ENCODE assay signal across 8 cellular contexts in genomic region chr11:117143871-117144476, GRCh38. TPM values are rescaled to one million over a fixed set of nuclear protein-coding genes. Genes with fewer than 3 reads are reported as not detected.
DNase-seq lines count a peak whose midpoint lies in the region; ATAC-seq and TF ChIP-seq lines count a peak whose summit lies in the region.

TSS of gene PAFAH1B2 (plus strand) at chr11:117144287. CDS start at chr11:117152448, 8,161 bp downstream.

- H3K27ac Mint-ChIP-seq in activated naive CD4-positive, alpha-beta T cell treated with anti-CD3 and anti-CD28 coated beads, Interleukin-2, amount 50 U/mL, for 72 hours: peak within 1 kb of the TSS; percentile 98 to 99

- H3K4me1 ChIP-seq in suprapubic skin: peaks cover 33% of the 10 kb centered on the region

- no peaks in the 10 kb centered on the region for H3K27me3 ChIP-seq in suprapubic skin

- H3K36me3 ChIP-seq in suprapubic skin: peaks cover 6% of the 10 kb centered on the region

- peak within 1 kb of the TSS; percentile 91 for H3K27ac ChIP-seq in suprapubic skin

- peak; percentile 96 for ATAC-seq in HG02642 (IDR thresholded peaks at IDR 0.05; ENCODE audit: poor library complexity, unreplicated experiment)
- ATAC-seq in activated naive CD4-positive, alpha-beta T cell treated with anti-CD3 and anti-CD28 coated beads, Interleukin-2, amount 50 U/mL, for 72 hours: peak; percentile 97 to 98

- no peak for TF ChIP-seq EP300 in suprapubic skin (IDR thresholded peaks at IDR 0.05)

- peak; percentile 91 for DNase-seq in NCI-H1105 (lab: John Stamatoyannopoulos, UW)
- DNase-seq in SKM-1 (lab: John Stamatoyannopoulos, UW; ENCODE audit: unreplicated experiment): peak; percentile 92
- DNase-seq in activated naive CD4-positive, alpha-beta T cell treated with anti-CD3 and anti-CD28 coated beads, Interleukin-2, amount 50 U/mL, for 72 hours (ENCODE audit: low spot score in 2 of 2): peak; percentile 94 to 96
- peak; percentile 27 for DNase-seq in glomerular endothelial cell (ENCODE audit: extremely low read depth, low read depth, low spot score)
- DNase-seq in occipital lobe (lab: John Stamatoyannopoulos, UW): peak; percentile 90
- DNase-seq in suprapubic skin (ENCODE audit: low spot score in 2 of 2): peak; percentile 96 to 98

- WGBS in suprapubic skin: under 1% methylated on average over 42 of the region's 48 CpGs

- H3K36me3 Mint-ChIP-seq in activated naive CD4-positive, alpha-beta T cell treated with anti-CD3 and anti-CD28 coated beads, Interleukin-2, amount 50 U/mL, for 72 hours: peaks cover 17 to 25% of the 10 kb centered on the region in 2 donors

- H3K9me3 ChIP-seq in suprapubic skin: no peaks in the 10 kb centered on the region

- TF ChIP-seq POLR2A in GM10847 (IDR thresholded peaks at IDR 0.05; ENCODE audit: extremely low read depth, insufficient read length) (peak; percentile 81), suprapubic skin (IDR thresholded peaks at IDR 0.05) (peak in 1 of 2 donors; percentile 75)

- H3K4me3 ChIP-seq in suprapubic skin: peak within 1 kb of the TSS; percentile 82

- H3K9me3 Mint-ChIP-seq in activated naive CD4-positive, alpha-beta T cell treated with anti-CD3 and anti-CD28 coated beads, Interleukin-2, amount 50 U/mL, for 72 hours: no peaks in the 10 kb centered on the region

- TF ChIP-seq CTCF in suprapubic skin (IDR thresholded peaks at IDR 0.05): no peak

RNA-seq across cellular contexts. Expression of gene PAFAH1B2, which starts in this region (rescaled TPM):
- total RNA-seq in activated naive CD4-positive, alpha-beta T cell treated with anti-CD3 and anti-CD28 coated beads, Interleukin-2, amount 50 U/mL, for 72 hours: 10 to 100 TPM; 63.4 to 64.5 TPM
- total RNA-seq in glomerular endothelial cell: 92.6 and 98.5 TPM in 2 replicates
- 325 TPM for total RNA-seq in occipital lobe
- 10 to 100 TPM; 58.0 to 67.5 (median 63.3) TPM for total RNA-seq in suprapubic skin

Comparison
In these comparisons a context has a peak if more than half of its experiments do, and no peak if none do; other contexts are left out.
1. Peak in every context shown above with its lines: DNase-seq, ATAC-seq, H3K4me3 ChIP-seq and H3K27ac ChIP-seq.
2. DNase-seq: peak in every context shown above with its lines; median percentile 97 in suprapubic skin; 95 in activated naive CD4-positive, alpha-beta T cell treated with anti-CD3 and anti-CD28 coated beads, Interleukin-2, amount 50 U/mL, for 72 hours; 92 in SKM-1; 91 in NCI-H1105; 90 in occipital lobe; 27 in glomerular endothelial cell.